Comparison of ENCODE assay signal across 1 cellular context in the genomic region with DNA sequence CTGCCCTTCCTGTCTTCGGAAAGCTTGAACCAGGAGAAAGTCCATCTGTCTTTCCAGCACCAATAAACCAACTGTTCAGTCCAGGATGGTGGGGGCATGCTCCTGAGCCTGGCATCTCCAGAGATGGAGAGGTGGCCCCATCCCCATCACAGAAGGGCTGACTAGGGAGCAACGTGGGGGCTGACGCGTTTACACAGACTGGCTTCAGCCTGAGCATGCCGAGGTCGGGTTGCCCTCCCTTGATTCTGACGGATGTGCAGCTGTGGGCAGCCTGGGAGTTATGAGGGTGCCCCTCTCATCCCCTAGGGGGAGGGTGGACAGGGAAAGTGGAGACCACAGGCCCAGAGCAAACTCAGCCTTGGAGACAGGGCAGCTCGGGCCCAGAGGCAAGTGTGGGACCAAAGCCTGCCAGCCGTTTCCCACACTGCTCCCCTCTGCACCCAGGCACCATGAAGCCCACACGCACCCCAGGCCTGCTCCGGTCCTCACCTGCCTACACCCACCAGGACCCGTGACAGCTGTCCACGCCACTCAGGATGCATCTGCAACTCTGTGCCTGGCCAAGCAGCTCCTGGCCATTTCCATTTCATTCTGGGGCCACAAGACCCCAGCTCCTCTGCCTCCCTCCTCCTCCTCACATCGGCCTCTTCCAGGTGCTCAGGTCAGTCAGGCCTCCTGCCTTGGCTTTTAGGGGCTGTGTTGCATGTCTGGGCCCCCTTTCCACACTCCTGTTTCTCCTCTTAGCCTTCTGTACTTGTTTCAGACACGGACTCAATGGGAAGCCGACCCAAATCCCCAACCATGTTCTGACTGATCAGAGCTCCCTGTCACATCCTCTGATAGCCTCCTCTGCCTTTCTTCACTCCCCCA.
TF ChIP-seq lines count a peak whose summit lies in the region.

No MANE protein-coding gene starts in this region.

TF ChIP-seq in SK-N-SH treated with all-trans-retinoic acid at 6 μM for 48 hours, 23 proteins besides CTCF, POLR2A, EP300 and RAD21 (continued from another document):
- TF ChIP-seq POU6F1 (CRISPR knock-in tag; IDR thresholded peaks at IDR 0.05; ENCODE audit: borderline replicate concordance, low read depth) (no peak), ZFP30 (CRISPR knock-in tag; IDR thresholded peaks at IDR 0.05) (no peak), RARB (CRISPR knock-in tag; IDR thresholded peaks at IDR 0.05) (no peak), ZNF565 (CRISPR knock-in tag; conservative IDR thresholded peaks at IDR 0.05; ENCODE audit: low read depth) (no peak), TCF4 (CRISPR knock-in tag; IDR thresholded peaks at IDR 0.05; ENCODE audit: borderline replicate concordance) (no peak), PATZ1 (CRISPR knock-in tag; IDR thresholded peaks at IDR 0.05; ENCODE audit: borderline replicate concordance) (no peak), TOX (CRISPR knock-in tag; IDR thresholded peaks at IDR 0.05; ENCODE audit: borderline replicate concordance) (no peak)
- TF ChIP-seq, protein P1, sequence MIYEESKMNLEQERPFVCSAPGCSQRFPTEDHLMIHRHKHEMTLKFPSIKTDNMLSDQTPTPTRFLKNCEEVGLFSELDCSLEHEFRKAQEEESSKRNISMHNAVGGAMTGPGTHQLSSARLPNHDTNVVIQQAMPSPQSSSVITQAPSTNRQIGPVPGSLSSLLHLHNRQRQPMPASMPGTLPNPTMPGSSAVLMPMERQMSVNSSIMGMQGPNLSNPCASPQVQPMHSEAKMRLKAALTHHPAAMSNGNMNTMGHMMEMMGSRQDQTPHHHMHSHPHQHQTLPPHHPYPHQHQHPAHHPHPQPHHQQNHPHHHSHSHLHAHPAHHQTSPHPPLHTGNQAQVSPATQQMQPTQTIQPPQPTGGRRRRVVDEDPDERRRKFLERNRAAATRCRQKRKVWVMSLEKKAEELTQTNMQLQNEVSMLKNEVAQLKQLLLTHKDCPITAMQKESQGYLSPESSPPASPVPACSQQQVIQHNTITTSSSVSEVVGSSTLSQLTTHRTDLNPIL (CRISPR knock-in tag; IDR thresholded peaks at IDR 0.05; ENCODE audit: low read depth): no peak
